In the genomic region with DNA sequence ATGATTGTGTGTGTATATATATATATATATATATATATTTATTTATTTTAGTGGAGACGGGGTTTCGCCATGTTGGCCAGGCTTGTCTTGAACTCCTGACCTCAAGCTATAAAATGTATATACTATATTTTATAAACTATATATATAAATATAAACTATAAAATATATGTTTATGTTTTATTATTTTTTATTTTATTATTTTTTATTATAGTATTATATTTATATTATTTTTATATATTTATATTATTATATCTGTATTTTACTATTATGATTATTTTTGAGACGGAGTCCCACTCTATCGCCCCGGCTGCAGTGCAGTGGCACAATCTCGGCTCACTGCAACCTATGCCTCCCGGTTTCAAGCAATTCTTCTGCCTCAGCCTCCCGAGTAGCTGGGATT, we compare ENCODE assay signal across 26 cellular contexts. TPM values are rescaled to one million over a fixed set of nuclear protein-coding genes. Genes with fewer than 3 reads are reported as not detected.
"Had no signal": no experiment of that assay in that cellular context is flagged by ENCODE, and none has a peak within 500 bp of the region (broad histone marks: within the 10 kb centered on the region; RNA-seq: fewer than 3 reads in every experiment).

No MANE protein-coding gene starts in this region.

- H3K36me3 Mint-ChIP-seq: stimulated activated effector memory CD8-positive, alpha-beta T cell treated with anti-CD3 and anti-CD28 coated beads, Interleukin-12 subunit alpha, Interleukin-12 subunit beta, amount 100 ng/mL, for 72 hours; stimulated activated memory B cell treated with anti-CD40 and anti-IgM and Interleukin-4, amounts not matched to agents 10 μg/mL and 1 μg/mL and 100 μg/mL, for 72 hours; stimulated activated naive B cell treated with anti-CD40 and anti-IgM and Interleukin-4, amounts not matched to agents 10 μg/mL and 1 μg/mL and 100 μg/mL, for 72 hours; type B pancreatic cell had no signal

- ATAC-seq: stimulated activated effector memory CD8-positive, alpha-beta T cell treated with anti-CD3 and anti-CD28 coated beads, Interleukin-12 subunit alpha, Interleukin-12 subunit beta, amount 100 ng/mL, for 72 hours; stimulated activated memory B cell treated with anti-CD40 and anti-IgM and Interleukin-4, amounts not matched to agents 10 μg/mL and 1 μg/mL and 100 μg/mL, for 72 hours; stimulated activated naive B cell treated with anti-CD40 and anti-IgM and Interleukin-4, amounts not matched to agents 10 μg/mL and 1 μg/mL and 100 μg/mL, for 72 hours; stimulated activated naive CD8-positive, alpha-beta T cell treated with anti-CD3 and anti-CD28 coated beads, Interleukin-15, amount 100 ng/mL, for 72 hours; stimulated activated naive CD8-positive, alpha-beta T cell treated with anti-CD3 and anti-CD28 coated beads, Interleukin-15, Interleukin-2, amounts not matched to agents 100 U/mL and 50 U/mL, for 24 hours; upper lobe of right lung had no signal

- H3K27me3 Mint-ChIP-seq: stimulated activated naive CD8-positive, alpha-beta T cell treated with anti-CD3 and anti-CD28 coated beads, Interleukin-15, amount 100 ng/mL, for 72 hours had no signal

- H3K27ac Mint-ChIP-seq: stimulated activated effector memory CD8-positive, alpha-beta T cell treated with anti-CD3 and anti-CD28 coated beads, Interleukin-12 subunit alpha, Interleukin-12 subunit beta, amount 100 ng/mL, for 72 hours; stimulated activated memory B cell treated with anti-CD40 and anti-IgM and Interleukin-4, amounts not matched to agents 10 μg/mL and 1 μg/mL and 100 μg/mL, for 72 hours; stimulated activated naive B cell treated with anti-CD40 and anti-IgM and Interleukin-4, amounts not matched to agents 10 μg/mL and 1 μg/mL and 100 μg/mL, for 72 hours; stimulated activated naive CD8-positive, alpha-beta T cell treated with anti-CD3 and anti-CD28 coated beads, Interleukin-15, amount 100 ng/mL, for 72 hours; stimulated activated naive CD8-positive, alpha-beta T cell treated with anti-CD3 and anti-CD28 coated beads, Interleukin-15, Interleukin-2, amounts not matched to agents 100 ng/mL and 50 ng/mL, for 24 hours; type B pancreatic cell had no signal

- H3K4me3 Mint-ChIP-seq: stimulated activated effector memory CD8-positive, alpha-beta T cell treated with anti-CD3 and anti-CD28 coated beads, Interleukin-12 subunit alpha, Interleukin-12 subunit beta, amount 100 ng/mL, for 72 hours; stimulated activated memory B cell treated with anti-CD40 and anti-IgM and Interleukin-4, amounts not matched to agents 10 μg/mL and 1 μg/mL and 100 μg/mL, for 72 hours; stimulated activated naive B cell treated with anti-CD40 and anti-IgM and Interleukin-4, amounts not matched to agents 10 μg/mL and 1 μg/mL and 100 μg/mL, for 72 hours; stimulated activated naive CD8-positive, alpha-beta T cell treated with anti-CD3 and anti-CD28 coated beads, Interleukin-15, amount 100 ng/mL, for 72 hours; stimulated activated naive CD8-positive, alpha-beta T cell treated with anti-CD3 and anti-CD28 coated beads, Interleukin-15, Interleukin-2, amounts not matched to agents 100 ng/mL and 50 ng/mL, for 24 hours; type B pancreatic cell had no signal

- H3K9me3 Mint-ChIP-seq: stimulated activated effector memory CD8-positive, alpha-beta T cell treated with anti-CD3 and anti-CD28 coated beads, Interleukin-12 subunit alpha, Interleukin-12 subunit beta, amount 100 ng/mL, for 72 hours; stimulated activated memory B cell treated with anti-CD40 and anti-IgM and Interleukin-4, amounts not matched to agents 10 μg/mL and 1 μg/mL and 100 μg/mL, for 72 hours; stimulated activated naive B cell treated with anti-CD40 and anti-IgM and Interleukin-4, amounts not matched to agents 10 μg/mL and 1 μg/mL and 100 μg/mL, for 72 hours; stimulated activated naive CD8-positive, alpha-beta T cell treated with anti-CD3 and anti-CD28 coated beads, Interleukin-15, amount 100 ng/mL, for 72 hours; stimulated activated naive CD8-positive, alpha-beta T cell treated with anti-CD3 and anti-CD28 coated beads, Interleukin-15, Interleukin-2, amounts not matched to agents 100 ng/mL and 50 ng/mL, for 24 hours; type B pancreatic cell had no signal

- DNase-seq: stimulated activated CD4-positive, alpha-beta T cell treated with anti-CD3 and anti-CD28 coated beads, Interleukin-2, amount 100 ng/mL, for 48 hours; stimulated activated CD4-positive, alpha-beta T cell treated with anti-CD3 and anti-CD28 coated beads, Interleukin-4, amount 100 ng/mL, for 1 hour; stimulated activated CD4-positive, alpha-beta T cell treated with anti-CD3 and anti-CD28 coated beads, Interleukin-4, amount 100 ng/mL, for 24 hours; stimulated activated CD4-positive, alpha-beta T cell treated with anti-CD3 and anti-CD28 coated beads, Interleukin-4, amount 100 ng/mL, for 4 hours; stimulated activated CD8-positive, alpha-beta memory T cell treated with anti-CD3 and anti-CD28 coated beads, Interleukin-4, amount 100 ng/mL, for 48 hours; stimulated activated naive B cell treated with anti-CD40 and anti-IgM and Interleukin-4, amounts not matched to agents 10 μg/mL and 1 μg/mL and 100 μg/mL, for 72 hours; stimulated activated naive CD4-positive, alpha-beta T cell; stimulated activated naive CD4-positive, alpha-beta T cell treated with Interleukin-2 at 50 U/mL for 16 hours; stimulated activated naive CD8-positive, alpha-beta T cell treated with anti-CD3 and anti-CD28 coated beads, Interleukin-15, amount 100 ng/mL, for 72 hours; stimulated activated naive CD8-positive, alpha-beta T cell treated with anti-CD3 and anti-CD28 coated beads, Interleukin-15, Interleukin-2, amounts not matched to agents 100 U/mL and 50 U/mL, for 24 hours; stomach; substantia nigra; testis; thyroid gland; tibial artery; transverse colon; trophoblast cell; upper lobe of left lung; upper lobe of right lung; uterus had no signal

- H3K4me1 Mint-ChIP-seq: stimulated activated effector memory CD8-positive, alpha-beta T cell treated with anti-CD3 and anti-CD28 coated beads, Interleukin-12 subunit alpha, Interleukin-12 subunit beta, amount 100 ng/mL, for 72 hours; stimulated activated memory B cell treated with anti-CD40 and anti-IgM and Interleukin-4, amounts not matched to agents 10 μg/mL and 1 μg/mL and 100 μg/mL, for 72 hours; stimulated activated naive CD8-positive, alpha-beta T cell treated with anti-CD3 and anti-CD28 coated beads, Interleukin-15, amount 100 ng/mL, for 72 hours had no signal

RNA-seq across cellular contexts. Expression of a gene that starts 10.5 kb away (rescaled TPM):
- total RNA-seq: subcutaneous adipose tissue, transverse colon, vagina had no signal
